In genomic region chr5:139711852-139712171, GRCh38 we compare ENCODE assay signal across 7 cellular contexts.
DNase-seq lines count a peak whose midpoint lies in the region; ATAC-seq and TF ChIP-seq lines count a peak whose summit lies in the region.

No MANE protein-coding gene starts in this region.

- intact Hi-C loops in HCT116 (cut with micrococcal nuclease) = no loop called here

- H3K9me3 ChIP-seq in HCT116 (ENCODE audit: control insufficient read depth in 1 of 2, insufficient read depth in 1 of 2, low read depth in 1 of 2, low read length in 2 of 2) = no peaks in the 10 kb centered on the region
- peaks cover 6% of the 10 kb centered on the region; the same call in 1 of the 2 replicates for H3K9me3 ChIP-seq in SJSA1 (replicated peaks)

- H2AFZ ChIP-seq in HCT116 (ENCODE audit: low read depth, low read length, poor library complexity, severe bottlenecking) = peak overlapping the region; percentile 11

- peaks cover 30 to 40% of the 10 kb centered on the region in 2 experiments for H3K4me1 ChIP-seq in HCT116 (ENCODE audit: control insufficient read depth in 1 of 2, insufficient read depth in 2 of 2, low read length in 2 of 2)
- H3K4me1 ChIP-seq in SJSA1 (replicated peaks) = peaks cover 49% of the 10 kb centered on the region

- CTCF ChIA-PET in HCT116 (lab: Charles Lee) = interaction anchor here (1.7 to 1.8 kb wide), 2 partner anchors 54 to 64 kb away, joined by 3 to 4 read pairs; no protein-coding TSS in a partner anchor

- H3K36me3 ChIP-seq in HCT116 (ENCODE audit: control insufficient read depth in 1 of 2, insufficient read depth in 2 of 2, low read length in 2 of 2) (no peaks in the 10 kb centered on the region), SJSA1 (no peaks in the 10 kb centered on the region)

- TF ChIP-seq RAD21 in HCT116 (IDR thresholded peaks at IDR 0.05; ENCODE audit: low read depth) = no peak

- H4K20me1 ChIP-seq in HCT116 (ENCODE audit: insufficient read depth) = no peaks in the 10 kb centered on the region

- POLR2A ChIA-PET in HCT116 (lab: Charles Lee) = no interaction called here

- H3K9ac ChIP-seq in HCT116 (ENCODE audit: low read length) = no peak overlapping the region

- RAD21 ChIA-PET in HCT116 (lab: Charles Lee; ENCODE audit: low non-redundant PET in 1 of 2, low total read pairs in 2 of 2, uncharacterized antibody in 2 of 2, unreplicated experiment in 2 of 2) = no interaction called here

- TF ChIP-seq CTCF in HCT116 (IDR thresholded peaks at IDR 0.05 in 2 of 3, conservative IDR thresholded peaks at IDR 0.05 in 1 of 3; ENCODE audit: borderline replicate concordance in 1 of 3, insufficient read depth in 1 of 3, low read depth in 2 of 3, low read length in 2 of 3) = no peak

- no TSS peak for BruUV-seq in HCT116 (replicated peaks; lab: Mats Ljungman, UMichigan)

- H3K27ac ChIP-seq in HCT116 (ENCODE audit: low read depth, low read length) (no peak overlapping the region), SJSA1 (no peak overlapping the region)

- H3K27me3 ChIP-seq in HCT116 (ENCODE audit: insufficient read depth, low read length) (no peaks in the 10 kb centered on the region), SJSA1 (replicated peaks) (no peaks in the 10 kb centered on the region)

- no peak for ATAC-seq in HCT116
- no peak for ATAC-seq in GM21526 (IDR thresholded peaks at IDR 0.05; ENCODE audit: low FRiP score, unreplicated experiment)
- no peak for ATAC-seq in GM18505 (IDR thresholded peaks at IDR 0.05; ENCODE audit: unreplicated experiment)

- TF ChIP-seq POLR2A in HCT116 (IDR thresholded peaks at IDR 0.05; ENCODE audit: borderline replicate concordance, extremely low read depth, insufficient read depth, insufficient read length) (no peak), GM18505 (IDR thresholded peaks at IDR 0.05; ENCODE audit: borderline replicate concordance, extremely low read depth, insufficient read depth, insufficient read length) (no peak)

- H3K4me2 ChIP-seq in HCT116 (ENCODE audit: low read length) = peak overlapping the region; percentile 98

- H3K79me2 ChIP-seq in HCT116 (ENCODE audit: insufficient read depth, low read length) = no peaks in the 10 kb centered on the region

- DNase-seq in HCT116 (ENCODE audit: low read depth, low spot score) = no peak
- DNase-seq in SJSA1 (ENCODE audit: low read depth in 1 of 2, low spot score in 2 of 2) = no peak
- peak; percentile 70 for DNase-seq in globus pallidus (ENCODE audit: low spot score)
- DNase-seq in skeletal muscle cell (ENCODE audit: low read depth) = no peak
- no peak for DNase-seq in NCI-H226

- H3K9me2 ChIP-seq in HCT116 (ENCODE audit: insufficient read depth) = no peaks in the 10 kb centered on the region

- peak overlapping the region in 1 of 2 experiments; percentile 61; a peak in 2 of 4 replicates for H3K4me3 ChIP-seq in HCT116 (replicated peaks in 1 of 2; ENCODE audit: low read depth in 1 of 2, low read length in 2 of 2)
- peak overlapping the region; percentile 46; the same call in 1 of the 2 replicates for H3K4me3 ChIP-seq in SJSA1
- peak overlapping the region; percentile 54 for H3K4me3 ChIP-seq in skeletal muscle cell (ENCODE audit: low read depth, low read length)

TF ChIP-seq in HCT116, 20 proteins besides CTCF, POLR2A, EP300 and RAD21:
- no peak for TF ChIP-seq EGR1 (IDR thresholded peaks at IDR 0.05; ENCODE audit: low read depth)
- no peak for TF ChIP-seq EZH2 (IDR thresholded peaks at IDR 0.05)
- no peak for TF ChIP-seq CBX3 (IDR thresholded peaks at IDR 0.05; ENCODE audit: low read depth)
- no peak for TF ChIP-seq ELF1 (IDR thresholded peaks at IDR 0.05; ENCODE audit: borderline replicate concordance, low read depth)
- TF ChIP-seq SP1 (IDR thresholded peaks at IDR 0.05; ENCODE audit: low read depth) = no peak
- no peak for TF ChIP-seq YY1 (IDR thresholded peaks at IDR 0.05; ENCODE audit: extremely low read depth, insufficient replicate concordance, low read depth, low read length)
- TF ChIP-seq ZFX (IDR thresholded peaks at IDR 0.05) = no peak
- TF ChIP-seq SIN3A (IDR thresholded peaks at IDR 0.05; ENCODE audit: low read depth) = no peak
- TF ChIP-seq TCF7L2 (IDR thresholded peaks at IDR 0.05; ENCODE audit: borderline replicate concordance, extremely low read depth, insufficient read depth, insufficient read length) = no peak
- no peak for TF ChIP-seq EZH2phosphoT487 (IDR thresholded peaks at IDR 0.05; ENCODE audit: borderline replicate concordance)
- TF ChIP-seq, protein P1, sequence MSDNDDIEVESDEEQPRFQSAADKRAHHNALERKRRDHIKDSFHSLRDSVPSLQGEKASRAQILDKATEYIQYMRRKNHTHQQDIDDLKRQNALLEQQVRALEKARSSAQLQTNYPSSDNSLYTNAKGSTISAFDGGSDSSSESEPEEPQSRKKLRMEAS (IDR thresholded peaks at IDR 0.05) = no peak
- no peak for TF ChIP-seq REST (IDR thresholded peaks at IDR 0.05; ENCODE audit: low read depth)
- no peak for TF ChIP-seq ZBTB33 (IDR thresholded peaks at IDR 0.05; ENCODE audit: extremely low read depth, insufficient replicate concordance, low read length)
- no peak for TF ChIP-seq FOSL1 (IDR thresholded peaks at IDR 0.05; ENCODE audit: low read depth)
- TF ChIP-seq ZNF274 (IDR thresholded peaks at IDR 0.05; ENCODE audit: low read depth, low read length) = no peak
- no peak for TF ChIP-seq POLR2AphosphoS5 (IDR thresholded peaks at IDR 0.05; ENCODE audit: low read depth, low read length)
- TF ChIP-seq JUND (IDR thresholded peaks at IDR 0.05) = no peak
- TF ChIP-seq SRF (IDR thresholded peaks at IDR 0.05; ENCODE audit: low read depth) = no peak
- no peak for TF ChIP-seq CEBPB (IDR thresholded peaks at IDR 0.05; ENCODE audit: low read depth)
